In genomic region chr2:127411609-127412370, GRCh38 we compare ENCODE assay signal across 10 cellular contexts. TPM values are rescaled to one million over a fixed set of nuclear protein-coding genes. Genes with fewer than 3 reads are reported as not detected.
DNase-seq lines count a peak whose midpoint lies in the region; ATAC-seq and TF ChIP-seq lines count a peak whose summit lies in the region.
"Had no signal": no experiment of that assay in that cellular context is flagged by ENCODE, and none has a peak within 500 bp of the region (broad histone marks: within the 10 kb centered on the region; RNA-seq: fewer than 3 reads in every experiment).

No MANE protein-coding gene starts in this region.

- peaks cover 11% of the 10 kb centered on the region for H3K27me3 Mint-ChIP-seq in brain

- peak overlapping the region in 2 of 5 experiments; percentile 18 to 33 for H3K4me3 Mint-ChIP-seq in brain

- no peaks in the 10 kb centered on the region for H3K36me3 ChIP-seq in gastrocnemius medialis

- H3K27me3 ChIP-seq in gastrocnemius medialis: peaks cover 0 to 2% (median 0%) of the 10 kb centered on the region in 3 donors
- H3K27me3 ChIP-seq: body of pancreas had no signal

- ATAC-seq in gastrocnemius medialis: peak; percentile 73 to 83
- ATAC-seq: body of pancreas had no signal

- H3K4me3 ChIP-seq in gastrocnemius medialis: peak overlapping the region in 1 of 4 donors; percentile 18
- H3K4me3 ChIP-seq: body of pancreas had no signal

- peak; percentile 50 to 78 for TF ChIP-seq POLR2A in gastrocnemius medialis (IDR thresholded peaks at IDR 0.05)

- intact Hi-C loops in gastrocnemius medialis (cut with DNase I; ENCODE audit: low total_unique reads): loop anchor here (1.0 to 10.0 kb wide), 7 partner anchors 23 to 757 kb away; partner anchors contain the start of genes GYPC and SFT2D3

- peaks cover 22 to 30% of the 10 kb centered on the region in 2 donors for H3K4me1 ChIP-seq in gastrocnemius medialis

- peak overlapping the region; percentile 86 to 95 (median 89) for H3K27ac ChIP-seq in gastrocnemius medialis

- TF ChIP-seq CTCF in brain (conservative IDR thresholded peaks at IDR 0.05): no peak
- TF ChIP-seq CTCF in gastrocnemius medialis (IDR thresholded peaks at IDR 0.05 in 4 of 5, conservative IDR thresholded peaks at IDR 0.05 in 1 of 5): peak in 1 of 5 experiments; percentile 51

- H3K36me3 Mint-ChIP-seq in brain: no peaks in the 10 kb centered on the region

- no peaks in the 10 kb centered on the region for H3K9me3 ChIP-seq in gastrocnemius medialis
- H3K9me3 ChIP-seq: body of pancreas had no signal

- in situ Hi-C loops in gastrocnemius medialis (cut with MboI; ENCODE audit: low sequenced_read_pairs in 4 of 4): loop anchor here in 1 of 4 donors (25.0 kb wide), 1 partner anchor 324 kb away; no protein-coding TSS in a partner anchor

- H3K4me1 Mint-ChIP-seq in brain: peaks cover 59% of the 10 kb centered on the region

- H3K27ac Mint-ChIP-seq in brain: peak overlapping the region in 3 of 5 experiments; percentile 2 to 88 (median 71)

- H3K9me3 Mint-ChIP-seq in brain: peaks cover 3 to 26% (median 15%) of the 10 kb centered on the region in 5 experiments

- peak; percentile 36 for DNase-seq in EH (ENCODE audit: low read depth)
- peak; percentile 41 for DNase-seq in NCI-H1694 treated with DMSO at 0.1 percent for 48 hours (lab: John Stamatoyannopoulos, UW)
- peak; percentile 88 to 93 for DNase-seq in gastrocnemius medialis
- no peak for DNase-seq in stimulated activated CD4-positive, alpha-beta T cell treated with anti-CD3 and anti-CD28 coated beads, Interleukin-2, amount 100 ng/mL, for 48 hours
- DNase-seq in stimulated activated naive CD4-positive, alpha-beta T cell treated with Interleukin-2 at 50 U/mL for 16 hours (lab: John Stamatoyannopoulos, UW): no peak
- no peak for DNase-seq in activated effector memory CD4-positive, alpha-beta T cell treated with anti-CD3 and anti-CD28 coated beads, Interleukin-2, amount 50 U/mL, for 16 hours
- DNase-seq in AG20443 (ENCODE audit: low spot score): no peak

RNA-seq across cellular contexts. Expression of gene PROC, which starts 6.4 kb away (rescaled TPM):
- 0.59 TPM for polyA plus RNA-seq in brain (ENCODE audit: insufficient read depth, low read depth, low replicate concordance)
- under 1 TPM in 2 of 4 donors, not detected in 2; 0.29 to 0.58 TPM for total RNA-seq in gastrocnemius medialis
- total RNA-seq: lower leg skin had no signal

RNA-seq across cellular contexts. Expression of gene MAP3K2, which starts 24.0 kb away (rescaled TPM):
- polyA plus RNA-seq in brain (ENCODE audit: insufficient read depth, low read depth, low replicate concordance): 3.3 TPM
- total RNA-seq in gastrocnemius medialis: 10 to 100 TPM; 33.8 to 46.4 (median 39.4) TPM

Comparison
In these comparisons a context has a peak if more than half of its experiments do, and no peak if none do; other contexts are left out.
1. DNase-seq: peak in EH (single experiment), NCI-H1694 treated with DMSO at 0.1 percent for 48 hours (single experiment) and gastrocnemius medialis (2 of 2); none in stimulated activated CD4-positive, alpha-beta T cell treated with anti-CD3 and anti-CD28 coated beads, Interleukin-2, amount 100 ng/mL, for 48 hours (0 of 2), stimulated activated naive CD4-positive, alpha-beta T cell treated with Interleukin-2 at 50 U/mL for 16 hours (single experiment), activated effector memory CD4-positive, alpha-beta T cell treated with anti-CD3 and anti-CD28 coated beads, Interleukin-2, amount 50 U/mL, for 16 hours (single experiment) and AG20443 (single experiment).